Comparison of ENCODE assay signal across 8 cellular contexts in the genomic region with DNA sequence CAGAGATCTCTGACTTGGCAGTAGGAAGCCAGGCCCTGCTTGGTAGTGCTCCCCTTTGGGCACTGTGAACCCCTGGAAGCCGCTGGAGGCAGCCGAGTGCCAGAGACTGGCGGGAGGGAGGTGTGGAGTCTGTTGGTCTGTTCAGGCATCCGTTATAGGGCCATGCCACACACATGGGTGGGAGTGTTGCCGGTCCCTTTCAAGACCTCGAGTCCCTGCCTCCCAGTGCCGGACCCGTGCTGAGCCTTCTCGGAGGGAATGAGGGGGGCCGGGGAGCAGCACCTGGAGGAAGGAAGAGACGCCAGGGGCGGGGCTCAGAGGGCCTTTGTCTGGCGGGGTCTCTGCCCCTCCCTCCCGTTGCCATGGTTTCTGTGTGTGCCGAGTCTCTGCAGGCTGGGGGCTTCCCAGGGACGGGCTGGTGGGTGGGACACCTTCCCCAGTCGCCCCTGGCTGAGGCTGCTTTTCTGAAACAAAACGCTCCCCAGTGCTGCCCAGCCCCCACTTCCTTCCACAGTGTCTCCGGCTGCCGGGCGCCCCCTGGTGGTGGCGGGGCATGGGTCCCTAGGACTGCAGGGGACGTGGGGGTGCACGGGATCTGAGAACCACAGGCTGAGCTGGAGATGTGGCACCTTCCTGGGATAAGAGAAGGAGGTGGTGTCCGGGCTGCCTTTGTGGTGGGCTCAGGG. TPM values are rescaled to one million over a fixed set of nuclear protein-coding genes. Genes with fewer than 3 reads are reported as not detected.
DNase-seq lines count a peak whose midpoint lies in the region; ATAC-seq and TF ChIP-seq lines count a peak whose summit lies in the region.

No MANE protein-coding gene starts in this region.

- H3K27ac Mint-ChIP-seq in effector memory CD8-positive, alpha-beta T cell: peak overlapping the region; percentile 93 to 94

- ATAC-seq in GM18868 (IDR thresholded peaks at IDR 0.05; ENCODE audit: unreplicated experiment): peak; percentile 70
- peak; percentile 71 for ATAC-seq in HG03175 (IDR thresholded peaks at IDR 0.05; ENCODE audit: unreplicated experiment)
- ATAC-seq in effector memory CD8-positive, alpha-beta T cell (replicated peaks): peak; percentile 79

- H3K36me3 Mint-ChIP-seq in effector memory CD8-positive, alpha-beta T cell (ENCODE audit: insufficient read depth): peaks cover 57% of the 10 kb centered on the region

- no peaks in the 10 kb centered on the region for H3K9me3 Mint-ChIP-seq in effector memory CD8-positive, alpha-beta T cell

- no peaks in the 10 kb centered on the region for H3K27me3 Mint-ChIP-seq in effector memory CD8-positive, alpha-beta T cell

- H3K4me3 ChIP-seq in AG09309 (ENCODE audit: control insufficient read depth, low read depth, low read length): peak overlapping the region; percentile 40

- peak; percentile 100 for TF ChIP-seq CTCF in AG09309 (IDR thresholded peaks at IDR 0.05; ENCODE audit: control insufficient read depth, insufficient read depth, low read depth, low read length, missing control alignments)

- DNase-seq in AG09309 (ENCODE audit: low read depth) (peak; percentile 57), NCI-H82 treated with DMSO at 0.1 percent for 48 hours (lab: John Stamatoyannopoulos, UW; ENCODE audit: unreplicated experiment) (peak; percentile 47), mesenteric fat pad (ENCODE audit: low spot score) (peak; percentile 97)
- DNase-seq in activated CD8-positive, alpha-beta memory T cell treated with anti-CD3 and anti-CD28 coated beads for 4 hours (ENCODE audit: low read depth in 2 of 2): peak; percentile 85 to 88
- DNase-seq in effector memory CD8-positive, alpha-beta T cell: peak; percentile 96 to 99 (median 96)
- DNase-seq in stimulated activated CD8-positive, alpha-beta memory T cell treated with anti-CD3 and anti-CD28 coated beads, Interleukin-12 subunit alpha, Interleukin-12 subunit beta, amount 100 ng/mL, for 4 hours (ENCODE audit: low read depth): peak; percentile 86

- peaks cover 71 to 74% of the 10 kb centered on the region in 2 donors for H3K4me1 Mint-ChIP-seq in effector memory CD8-positive, alpha-beta T cell (ENCODE audit: low read depth in 2 of 2)

- peak overlapping the region; percentile 74 to 83 for H3K4me3 Mint-ChIP-seq in effector memory CD8-positive, alpha-beta T cell

RNA-seq across cellular contexts. Expression of gene GNAI2, which starts 10.0 kb away (rescaled TPM):
- 309 TPM for total RNA-seq in mesenteric fat pad

RNA-seq across cellular contexts. Expression of gene SEMA3B, which starts 23.0 kb away (rescaled TPM):
- total RNA-seq in mesenteric fat pad: 22.1 TPM

RNA-seq across cellular contexts. Expression of gene LSMEM2, which starts 32.9 kb away (rescaled TPM):
- not detected for total RNA-seq in mesenteric fat pad

RNA-seq across cellular contexts. Expression of gene SLC38A3, which starts 40.9 kb away (rescaled TPM):
- 0.39 TPM for total RNA-seq in mesenteric fat pad

RNA-seq across cellular contexts. Expression of gene IFRD2, which starts 46.3 kb away (rescaled TPM):
- 105 TPM for total RNA-seq in mesenteric fat pad

Comparison
In these comparisons a context has a peak if more than half of its experiments do, and no peak if none do; other contexts are left out.
1. Peak in every context shown above with its lines: DNase-seq, ATAC-seq and H3K4me3 ChIP-seq.
2. DNase-seq: peak in every context shown above with its lines; median percentile 97 in mesenteric fat pad; 96 in effector memory CD8-positive, alpha-beta T cell; 86 in activated CD8-positive, alpha-beta memory T cell treated with anti-CD3 and anti-CD28 coated beads for 4 hours; 86 in stimulated activated CD8-positive, alpha-beta memory T cell treated with anti-CD3 and anti-CD28 coated beads, Interleukin-12 subunit alpha, Interleukin-12 subunit beta, amount 100 ng/mL, for 4 hours; 57 in AG09309; 47 in NCI-H82 treated with DMSO at 0.1 percent for 48 hours.